Comparison of ENCODE assay signal across 12 cellular contexts in genomic region chr2:170362895-170363582, GRCh38.
DNase-seq lines count a peak whose midpoint lies in the region; ATAC-seq, FAIRE-seq and TF ChIP-seq lines count a peak whose summit lies in the region.
"Had no signal": no experiment of that assay in that cellular context is flagged by ENCODE, and none has a peak within 500 bp of the region (broad histone marks: within the 10 kb centered on the region; RNA-seq: fewer than 3 reads in every experiment).

No MANE protein-coding gene starts in this region.

- no peaks in the 10 kb centered on the region for H3K9me2 ChIP-seq in PC-3 (replicated peaks; ENCODE audit: low read length)

- peak; percentile 51 for TF ChIP-seq CTCF in PC-3 (conservative IDR thresholded peaks at IDR 0.05; ENCODE audit: low read depth, low read length)
- peak; percentile 8 for TF ChIP-seq CTCF in brain microvascular endothelial cell (IDR thresholded peaks at IDR 0.05; ENCODE audit: low read depth, low read length, missing control alignments)

- no peaks in the 10 kb centered on the region for H3K36me3 Mint-ChIP-seq in immature natural killer cell
- H3K36me3 Mint-ChIP-seq: CD4-positive, CD25-positive, alpha-beta regulatory T cell had no signal

- POLR2A ChIA-PET in PC-3 (lab: Charles Lee; ENCODE audit: unreplicated experiment) = interaction anchor here (0.5 kb wide), 1 partner anchor 218 kb away, joined by 4 read pairs; no protein-coding TSS in a partner anchor

- no peaks in the 10 kb centered on the region for H3K36me3 ChIP-seq in PC-3 (ENCODE audit: low read depth, low read length)
- H3K36me3 ChIP-seq in brain microvascular endothelial cell (replicated peaks) = no peaks in the 10 kb centered on the region
- H3K36me3 ChIP-seq: SJSA1 had no signal

- H3K79me2 ChIP-seq in PC-3 (ENCODE audit: low read length) = no peaks in the 10 kb centered on the region

- peak; percentile 65 for DNase-seq in stimulated activated CD4-positive, alpha-beta T cell treated with anti-CD3 and anti-CD28 coated beads, Interleukin-1b, Interleukin-23, amount 100 ng/mL, for 48 hours
- DNase-seq in stimulated activated CD4-positive, alpha-beta T cell treated with anti-CD3 and anti-CD28 coated beads, Interleukin-4, amount 100 ng/mL, for 24 hours = no peak
- DNase-seq in PC-3 (peak; percentile 78), brain microvascular endothelial cell (peak; percentile 4), urothelium cell line (ENCODE audit: low spot score) (no peak), HPDE6-E6E7 (ENCODE audit: extremely low spot score) (no peak), immature natural killer cell (no peak), HuH-7 (ENCODE audit: low spot score) (no peak)
- DNase-seq: CD4-positive, CD25-positive, alpha-beta regulatory T cell; effector CD4-positive, alpha-beta T cell; NCI-H1417 treated with DMSO at 0.1 percent for 48 hours had no signal

- BruUV-seq in PC-3 (replicated peaks; lab: Mats Ljungman, UMichigan) = no TSS peak

- no peaks in the 10 kb centered on the region for H3K9me3 ChIP-seq in PC-3 (ENCODE audit: low read length)
- H3K9me3 ChIP-seq: SJSA1 had no signal

- peak overlapping the region; percentile 54 for H2AFZ ChIP-seq in PC-3 (ENCODE audit: low read length)

- no peaks in the 10 kb centered on the region for H3F3A ChIP-seq in PC-3 (ENCODE audit: low read length, unreplicated experiment)

- no peaks in the 10 kb centered on the region for H3K27me3 ChIP-seq in PC-3 (ENCODE audit: low read length)
- H3K27me3 ChIP-seq in brain microvascular endothelial cell (replicated peaks) = peaks cover 35% of the 10 kb centered on the region

- intact Hi-C loops in PC-3 (cut with micrococcal nuclease) = loop anchor here (5.0 kb wide), 1 partner anchor 431 kb away; no protein-coding TSS in a partner anchor

- H3K4me3 Mint-ChIP-seq in immature natural killer cell = no peak overlapping the region
- H3K4me3 Mint-ChIP-seq: CD4-positive, CD25-positive, alpha-beta regulatory T cell had no signal

- FAIRE-seq in urothelium cell line (lab: Jason Lieb, UNC) = peak; percentile 55

- no peaks in the 10 kb centered on the region for H4K20me1 ChIP-seq in PC-3 (ENCODE audit: low read length)

- H3K4me1 ChIP-seq in PC-3 (ENCODE audit: insufficient read depth, low read length) = peaks cover 15% of the 10 kb centered on the region
- H3K4me1 ChIP-seq: SJSA1 had no signal

- H3K27ac ChIP-seq in PC-3 (ENCODE audit: low read length) (peak overlapping the region; percentile 15), brain microvascular endothelial cell (no peak overlapping the region)
- H3K27ac ChIP-seq: SJSA1 had no signal

- no peak overlapping the region for H3K27ac Mint-ChIP-seq in immature natural killer cell

- H3K4me1 Mint-ChIP-seq in immature natural killer cell = peaks cover 0 to 8% of the 10 kb centered on the region in 2 donors

- H3K4me3 ChIP-seq in PC-3 (ENCODE audit: low read length) = peak overlapping the region; percentile 4; the same call in 1 of the 2 replicates
- H3K4me3 ChIP-seq in brain microvascular endothelial cell (ENCODE audit: low read depth, low read length) = no peak overlapping the region
- H3K4me3 ChIP-seq: SJSA1 had no signal

- H3K9ac ChIP-seq in PC-3 (ENCODE audit: low read length) = no peak overlapping the region

- ATAC-seq in PC-3 = peak; percentile 83

- CTCF ChIA-PET in PC-3 (lab: Charles Lee) = interaction anchor here (0.5 to 1.7 kb wide), 6 partner anchors 32 to 1766 kb away, joined by 3 to 10 read pairs (median 3); no protein-coding TSS in a partner anchor

- peaks cover 0 to 7% (median 4%) of the 10 kb centered on the region in 3 donors for H3K27me3 Mint-ChIP-seq in immature natural killer cell (ENCODE audit: low read depth in 3 of 3)

- H3K4me2 ChIP-seq in PC-3 (ENCODE audit: low read length) = peak overlapping the region; percentile 29

- H3K9me3 Mint-ChIP-seq in immature natural killer cell = no peaks in the 10 kb centered on the region

- in situ Hi-C loops in brain microvascular endothelial cell (cut with HindIII; ENCODE audit: low pct_ligation_motif_present, low sequenced_read_pairs) = no loop called here

Comparison
In these comparisons a context has a peak if more than half of its experiments do, and no peak if none do; other contexts are left out.
1. DNase-seq: peak in stimulated activated CD4-positive, alpha-beta T cell treated with anti-CD3 and anti-CD28 coated beads, Interleukin-1b, Interleukin-23, amount 100 ng/mL, for 48 hours (single experiment), PC-3 (single experiment) and brain microvascular endothelial cell (single experiment); none in stimulated activated CD4-positive, alpha-beta T cell treated with anti-CD3 and anti-CD28 coated beads, Interleukin-4, amount 100 ng/mL, for 24 hours (single experiment), urothelium cell line (single experiment), HPDE6-E6E7 (single experiment), immature natural killer cell (0 of 3) and HuH-7 (single experiment).